ENCODE assay signal across 8 cellular contexts in genomic region chr9:133119461-133120342, GRCh38. TPM values are rescaled to one million over a fixed set of nuclear protein-coding genes. Genes with fewer than 3 reads are reported as not detected.
DNase-seq lines count a peak whose midpoint lies in the region; ATAC-seq and TF ChIP-seq lines count a peak whose summit lies in the region.

No MANE protein-coding gene starts in this region.

- H3K27ac ChIP-seq in angular gyrus (ENCODE audit: low read depth, low read length) (peak overlapping the region; percentile 97), suprapubic skin (peak overlapping the region; percentile 98)

- H3K36me3 Mint-ChIP-seq in activated CD4-positive, alpha-beta T cell treated with anti-CD3 and anti-CD28 coated beads for 36 hours (ENCODE audit: low read depth): peaks cover 4% of the 10 kb centered on the region

- CTCF ChIA-PET in activated CD4-positive, alpha-beta T cell treated with anti-CD3 and anti-CD28 coated beads for 36 hours (lab: Charles Lee): interaction anchor here (1.0 to 11.8 kb wide), 3 partner anchors 10 to 88 kb away, joined by 3 to 139 read pairs (median 3); no protein-coding TSS in a partner anchor

- peaks cover 87% of the 10 kb centered on the region for H3K4me1 ChIP-seq in suprapubic skin

- no peak for TF ChIP-seq POLR2A in suprapubic skin (IDR thresholded peaks at IDR 0.05)

- H3K4me3 Mint-ChIP-seq in activated CD4-positive, alpha-beta T cell treated with anti-CD3 and anti-CD28 coated beads for 36 hours: peak overlapping the region; percentile 71

- no peak overlapping the region for H3K27ac Mint-ChIP-seq in activated CD4-positive, alpha-beta T cell treated with anti-CD3 and anti-CD28 coated beads for 36 hours

- no peak for ATAC-seq in activated CD4-positive, alpha-beta T cell treated with anti-CD3 and anti-CD28 coated beads for 36 hours
- ATAC-seq in left colon (peak; percentile 15), HG02938 (IDR thresholded peaks at IDR 0.05; ENCODE audit: unreplicated experiment) (no peak)

- H3K27me3 ChIP-seq in suprapubic skin: no peaks in the 10 kb centered on the region

- intact Hi-C loops in activated CD4-positive, alpha-beta T cell treated with anti-CD3 and anti-CD28 coated beads for 36 hours (cut with DNase I, micrococcal nuclease): loop anchor here (2.0 to 5.0 kb wide), 3 partner anchors 25 to 1018 kb away; partner anchors contain the start of genes TSC1 (in 1 of the 2) and WDR5 (in 1 of the 2)
- intact Hi-C loops in left colon (cut with DNase I, micrococcal nuclease): no loop called here

- WGBS in suprapubic skin: under 1% methylated on average over 13 of the region's 30 CpGs

- POLR2A ChIA-PET in activated CD4-positive, alpha-beta T cell treated with anti-CD3 and anti-CD28 coated beads for 36 hours (lab: Charles Lee): interaction anchor here (1.4 kb wide), 1 partner anchor 24 kb away, joined by 4 read pairs; no protein-coding TSS in a partner anchor

- no peaks in the 10 kb centered on the region for H3K27me3 Mint-ChIP-seq in activated CD4-positive, alpha-beta T cell treated with anti-CD3 and anti-CD28 coated beads for 36 hours

- no peaks in the 10 kb centered on the region for H3K9me3 Mint-ChIP-seq in activated CD4-positive, alpha-beta T cell treated with anti-CD3 and anti-CD28 coated beads for 36 hours (ENCODE audit: low read depth)

- no peaks in the 10 kb centered on the region for H3K9me3 ChIP-seq in suprapubic skin

- peak overlapping the region; percentile 93 for H3K4me3 ChIP-seq in suprapubic skin

- peaks cover 61% of the 10 kb centered on the region for H3K4me1 Mint-ChIP-seq in activated CD4-positive, alpha-beta T cell treated with anti-CD3 and anti-CD28 coated beads for 36 hours

- no peak for DNase-seq in activated CD4-positive, alpha-beta T cell treated with anti-CD3 and anti-CD28 coated beads for 36 hours
- no peak for DNase-seq in activated CD4-positive, alpha-beta T cell treated with anti-CD3 and anti-CD28 coated beads for 48 hours
- DNase-seq in left colon: no peak
- DNase-seq in suprapubic skin (ENCODE audit: low spot score in 2 of 2): peak in 1 of 2 donors; percentile 86
- DNase-seq in iPS-NIHi11 (ENCODE audit: low spot score): no peak
- no peak for DNase-seq in LoVo (ENCODE audit: low spot score)

- no peak for TF ChIP-seq EP300 in suprapubic skin (IDR thresholded peaks at IDR 0.05)

- no peaks in the 10 kb centered on the region for H3K36me3 ChIP-seq in suprapubic skin

- no peak for TF ChIP-seq CTCF in suprapubic skin (IDR thresholded peaks at IDR 0.05)

RNA-seq across cellular contexts. Expression of gene RALGDS, which starts 1.3 kb away (rescaled TPM):
- 10 to 100 TPM; 65.1 to 78.6 TPM for total RNA-seq in activated CD4-positive, alpha-beta T cell treated with anti-CD3 and anti-CD28 coated beads for 36 hours
- 10 to 100 TPM; 29.1 to 49.1 TPM for total RNA-seq in left colon
- total RNA-seq in suprapubic skin: 100 to 1,000 TPM; 173 to 244 (median 212) TPM

RNA-seq across cellular contexts. Expression of gene GBGT1, which starts 44.0 kb away (rescaled TPM):
- 1 to 10 TPM; 3.8 to 4.8 TPM for total RNA-seq in activated CD4-positive, alpha-beta T cell treated with anti-CD3 and anti-CD28 coated beads for 36 hours
- total RNA-seq in left colon: 1 to 10 TPM; 4.9 to 5.5 TPM
- total RNA-seq in suprapubic skin: 10 to 100 TPM in 1 of 4 donors, 1 to 10 TPM in 3; 2.6 to 14.6 (median 5.8) TPM

RNA-seq across cellular contexts. Expression of gene CEL, which starts 57.9 kb away (rescaled TPM):
- 1 to 10 TPM in 1 of 2 experiments, under 1 TPM in 1; 0.98 to 1.2 TPM for total RNA-seq in activated CD4-positive, alpha-beta T cell treated with anti-CD3 and anti-CD28 coated beads for 36 hours
- 1 to 10 TPM in 1 of 2 donors, under 1 TPM in 1; 0.64 to 2.4 TPM for total RNA-seq in left colon
- 10 to 100 TPM in 1 of 4 donors, 1 to 10 TPM in 3; 5.2 to 10.7 (median 5.9) TPM for total RNA-seq in suprapubic skin

Comparison
In these comparisons a context has a peak if more than half of its experiments do, and no peak if none do; other contexts are left out.
1. intact Hi-C loops: an anchor here in activated CD4-positive, alpha-beta T cell treated with anti-CD3 and anti-CD28 coated beads for 36 hours (2.0 to 5.0 kb wide); none called in left colon.